8 cellular contexts compared by ENCODE assay signal in genomic region chr21:37266515-37267221, GRCh38. TPM values are rescaled to one million over a fixed set of nuclear protein-coding genes. Genes with fewer than 3 reads are reported as not detected.
DNase-seq lines count a peak whose midpoint lies in the region; ATAC-seq and TF ChIP-seq lines count a peak whose summit lies in the region.

No MANE protein-coding gene starts in this region.

- peaks cover 28% of the 10 kb centered on the region for H3K4me1 Mint-ChIP-seq in nephron

- H3K27me3 Mint-ChIP-seq in nephron (ENCODE audit: low read depth): no peaks in the 10 kb centered on the region

- H3K9ac ChIP-seq in HUES48 (ENCODE audit: low read depth, low read length): peak overlapping the region; percentile 76

- no peak for TF ChIP-seq POLR2A in esophagus squamous epithelium (IDR thresholded peaks at IDR 0.05)

- H3K9me3 Mint-ChIP-seq in nephron: no peaks in the 10 kb centered on the region

- peaks cover 10% of the 10 kb centered on the region for H3K36me3 Mint-ChIP-seq in nephron (ENCODE audit: low read depth)

- H3K27ac ChIP-seq in HUES48 (ENCODE audit: low read depth, low read length) (peak overlapping the region; percentile 99), esophagus squamous epithelium (peak overlapping the region; percentile 97 to 99 (median 99))

- peak; percentile 76 for DNase-seq in NCI-H2227 (lab: John Stamatoyannopoulos, UW; ENCODE audit: unreplicated experiment)
- no peak for DNase-seq in NCI-H2227 treated with DMSO at 0.1 percent for 48 hours (lab: John Stamatoyannopoulos, UW)
- DNase-seq in T follicular helper cell (ENCODE audit: low read depth): peak; percentile 64
- no peak for DNase-seq in esophagus squamous epithelium (lab: John Stamatoyannopoulos, UW)
- DNase-seq in stimulated activated naive CD4-positive, alpha-beta T cell treated with Interleukin-2 at 50 U/mL for 16 hours (lab: John Stamatoyannopoulos, UW): no peak

- ATAC-seq in GM21423 (IDR thresholded peaks at IDR 0.05; ENCODE audit: unreplicated experiment): peak; percentile 2

- TF ChIP-seq CTCF in esophagus squamous epithelium (IDR thresholded peaks at IDR 0.05) (no peak), nephron (IDR thresholded peaks at IDR 0.05; ENCODE audit: unreplicated experiment in 3 of 3) (no peak)

- peak overlapping the region; percentile 93 to 98 (median 95) for H3K4me3 Mint-ChIP-seq in nephron

- peak overlapping the region; percentile 93 to 99 (median 99) for H3K27ac Mint-ChIP-seq in nephron

- 6 to 7% methylated on average over 6 of the region's 39 CpGs for WGBS in esophagus squamous epithelium, 2 donors

- intact Hi-C loops in esophagus squamous epithelium (cut with DNase I): loop anchor here (2.0 kb wide), 1 partner anchor 100 kb away; the partner anchor contains the start of gene DYRK1A

- H3K36me3 ChIP-seq in HUES48 (ENCODE audit: control insufficient read depth, insufficient read depth, low read length) (peaks cover under 1% of the 10 kb centered on the region; the same call in 1 of the 2 replicates), esophagus squamous epithelium (no peaks in the 10 kb centered on the region)

- H3K27me3 ChIP-seq in HUES48 (ENCODE audit: control insufficient read depth, insufficient read depth, low read length): no peaks in the 10 kb centered on the region
- no peaks in the 10 kb centered on the region for H3K27me3 ChIP-seq in esophagus squamous epithelium

- H3K4me1 ChIP-seq in HUES48 (ENCODE audit: control insufficient read depth, insufficient read depth, low read length) (peaks cover 3% of the 10 kb centered on the region; the same call in 1 of the 2 replicates), esophagus squamous epithelium (peaks cover 18 to 79% (median 34%) of the 10 kb centered on the region in 3 donors)

- H3K9me3 ChIP-seq in HUES48 (ENCODE audit: control insufficient read depth, insufficient read depth, low read length) (no peaks in the 10 kb centered on the region), esophagus squamous epithelium (no peaks in the 10 kb centered on the region)

- H3K4me3 ChIP-seq in HUES48 (ENCODE audit: low read depth, low read length) (peak overlapping the region; percentile 80), esophagus squamous epithelium (peak overlapping the region; percentile 76 to 92 (median 84))

RNA-seq across cellular contexts. Expression of gene VPS26C, which starts 0.5 kb away (rescaled TPM):
- total RNA-seq in esophagus squamous epithelium: 10 to 100 TPM; 35.6 to 58.0 (median 44.0) TPM

Comparison
In these comparisons a context has a peak if more than half of its experiments do, and no peak if none do; other contexts are left out.
1. DNase-seq: peak in NCI-H2227 (single experiment) and T follicular helper cell (single experiment); none in NCI-H2227 treated with DMSO at 0.1 percent for 48 hours (single experiment), esophagus squamous epithelium (single experiment) and stimulated activated naive CD4-positive, alpha-beta T cell treated with Interleukin-2 at 50 U/mL for 16 hours (single experiment).